ENCODE assay signal across 10 cellular contexts in the genomic region with DNA sequence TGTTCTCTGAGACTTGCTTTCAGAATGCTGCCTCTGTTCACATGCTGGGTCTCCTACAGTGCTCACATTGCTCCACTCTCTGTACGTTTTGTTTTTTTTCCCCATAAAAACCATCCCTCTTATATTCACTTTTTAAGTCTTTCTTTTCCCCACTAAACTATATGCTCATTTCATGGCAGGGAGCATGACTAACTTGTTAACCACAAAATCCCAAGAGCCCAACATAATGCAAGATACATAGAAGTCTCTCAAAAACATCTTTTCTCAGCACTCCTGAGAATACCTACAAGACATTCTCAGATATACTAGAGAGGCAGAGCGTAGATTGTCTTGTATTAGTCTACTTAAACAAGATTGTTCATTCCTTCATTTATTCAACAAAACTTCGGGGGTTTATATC.
DNase-seq lines count a peak whose midpoint lies in the region; ATAC-seq and TF ChIP-seq lines count a peak whose summit lies in the region.
"Had no signal": no experiment of that assay in that cellular context is flagged by ENCODE, and none has a peak within 500 bp of the region (broad histone marks: within the 10 kb centered on the region; RNA-seq: fewer than 3 reads in every experiment).

No MANE protein-coding gene starts in this region.

- CTCF ChIA-PET in HEK293 (lab: Yijun Ruan, JAX), result interaction anchor here (0.7 to 1.1 kb wide), 2 partner anchors 14 to 562 kb away, joined by 3 to 5 read pairs; no protein-coding TSS in a partner anchor
- CTCF ChIA-PET in naive thymus-derived CD4-positive, alpha-beta T cell (lab: Charles Lee), result interaction anchor here (0.9 to 1.7 kb wide), 3 partner anchors 10 to 562 kb away, joined by 3 to 5 read pairs (median 3); no protein-coding TSS in a partner anchor

- DNase-seq in SK-MEL-5 (ENCODE audit: low read depth, low spot score) (peak; percentile 85), NCI-H1694 (lab: John Stamatoyannopoulos, UW) (no peak), dedifferentiated amniotic fluid mesenchymal stem cell (ENCODE audit: extremely low spot score) (no peak), HFFc6 (no peak), H4 (ENCODE audit: low spot score) (no peak)
- DNase-seq in naive thymus-derived CD4-positive, alpha-beta T cell, result no peak
- DNase-seq: DND-41, OCI-M1 had no signal

- peak; percentile 21 for ATAC-seq in GM18873 (IDR thresholded peaks at IDR 0.05; ENCODE audit: low FRiP score, unreplicated experiment)
- ATAC-seq in naive thymus-derived CD4-positive, alpha-beta T cell, result no peak

- H3K27me3 Mint-ChIP-seq in naive thymus-derived CD4-positive, alpha-beta T cell, result peaks cover 0 to 7% (median 3%) of the 10 kb centered on the region in 5 donors
- H3K27me3 Mint-ChIP-seq in HFFc6 (ENCODE audit: insufficient read depth), result peaks cover 15% of the 10 kb centered on the region

- intact Hi-C loops in naive thymus-derived CD4-positive, alpha-beta T cell (cut with micrococcal nuclease), result no loop called here

- H3K9me3 ChIP-seq in HEK293 (ENCODE audit: control insufficient read depth, insufficient read depth, low read depth, low read length), result no peaks in the 10 kb centered on the region
- no peaks in the 10 kb centered on the region for H3K9me3 ChIP-seq in naive thymus-derived CD4-positive, alpha-beta T cell (ENCODE audit: control insufficient read depth in 2 of 3, low read length in 3 of 3)

- in situ Hi-C loops in SK-MEL-5 (cut with HindIII; ENCODE audit: low pct_unique_long_range_greater_than_20kb, low sequenced_read_pairs), result no loop called here

- no peaks in the 10 kb centered on the region for H3K36me3 ChIP-seq in HEK293 (ENCODE audit: control insufficient read depth in 2 of 2, insufficient read depth in 1 of 2, low read length in 2 of 2)
- H3K36me3 ChIP-seq in naive thymus-derived CD4-positive, alpha-beta T cell (ENCODE audit: control insufficient read depth in 2 of 3, insufficient read depth in 3 of 3, low read length in 3 of 3), result no peaks in the 10 kb centered on the region

- peaks cover 0 to 3% (median 0%) of the 10 kb centered on the region in 11 donors for H3K9me3 Mint-ChIP-seq in naive thymus-derived CD4-positive, alpha-beta T cell
- no peaks in the 10 kb centered on the region for H3K9me3 Mint-ChIP-seq in HFFc6

- H3K27ac Mint-ChIP-seq in naive thymus-derived CD4-positive, alpha-beta T cell, result peak overlapping the region in 7 of 9 donors; percentile 3 to 72 (median 28)
- no peak overlapping the region for H3K27ac Mint-ChIP-seq in HFFc6

- no peak overlapping the region for H3K4me3 ChIP-seq in HEK293 (ENCODE audit: low read depth, low read length)
- no peak overlapping the region for H3K4me3 ChIP-seq in naive thymus-derived CD4-positive, alpha-beta T cell (ENCODE audit: low read length)

- peaks cover 11 to 46% (median 33%) of the 10 kb centered on the region in 7 donors for H3K4me1 Mint-ChIP-seq in naive thymus-derived CD4-positive, alpha-beta T cell
- no peaks in the 10 kb centered on the region for H3K4me1 Mint-ChIP-seq in HFFc6 (ENCODE audit: low read depth)

- H3K4me3 Mint-ChIP-seq in naive thymus-derived CD4-positive, alpha-beta T cell, result peak overlapping the region in 2 of 10 donors; percentile 1 to 56
- no peak overlapping the region for H3K4me3 Mint-ChIP-seq in HFFc6

- H3K4me1 ChIP-seq in HEK293 (ENCODE audit: control insufficient read depth, insufficient read depth, low read length), result no peaks in the 10 kb centered on the region
- H3K4me1 ChIP-seq in naive thymus-derived CD4-positive, alpha-beta T cell (ENCODE audit: control insufficient read depth in 2 of 2, insufficient read depth in 2 of 2, low read length in 2 of 2), result peaks cover 5 to 6% of the 10 kb centered on the region in 2 donors

- H3K27ac ChIP-seq in HEK293 (ENCODE audit: extremely low read depth, low read depth, low read length), result no peak overlapping the region
- H3K27ac ChIP-seq in naive thymus-derived CD4-positive, alpha-beta T cell (ENCODE audit: low read depth, low read length), result no peak overlapping the region

- H3K36me3 Mint-ChIP-seq in naive thymus-derived CD4-positive, alpha-beta T cell, result no peaks in the 10 kb centered on the region
- H3K36me3 Mint-ChIP-seq in HFFc6 (ENCODE audit: low read depth), result no peaks in the 10 kb centered on the region

- POLR2A ChIA-PET in HEK293 (lab: Yijun Ruan, JAX), result no interaction called here
- POLR2A ChIA-PET in naive thymus-derived CD4-positive, alpha-beta T cell (lab: Charles Lee), result interaction anchor here (0.6 to 1.7 kb wide), 8 partner anchors 9 to 487 kb away, joined by 3 to 5 read pairs (median 4); partner anchors contain the start of genes CEP57, FAM76B and SESN3

- TF ChIP-seq CTCF in HEK293 (tag by site-specific recombination; IDR thresholded peaks at IDR 0.05) (no peak), HFFc6 (IDR thresholded peaks at IDR 0.05) (no peak)

- no peaks in the 10 kb centered on the region for H3K27me3 ChIP-seq in naive thymus-derived CD4-positive, alpha-beta T cell (ENCODE audit: control insufficient read depth in 2 of 2, insufficient read depth in 2 of 2, low read length in 2 of 2)

TF ChIP-seq in HEK293, 187 proteins besides CTCF, POLR2A, EP300 and RAD21 (continues in another document):
- TF ChIP-seq, protein P1, sequence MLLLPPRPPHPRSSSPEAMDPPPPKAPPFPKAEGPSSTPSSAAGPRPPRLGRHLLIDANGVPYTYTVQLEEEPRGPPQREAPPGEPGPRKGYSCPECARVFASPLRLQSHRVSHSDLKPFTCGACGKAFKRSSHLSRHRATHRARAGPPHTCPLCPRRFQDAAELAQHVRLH (tag by site-specific recombination; IDR thresholded peaks at IDR 0.05), result no peak
- TF ChIP-seq ZNF19 (tag by site-specific recombination; IDR thresholded peaks at IDR 0.05; ENCODE audit: low read depth) (no peak), ZBTB7A (tag by site-specific recombination; IDR thresholded peaks at IDR 0.05; ENCODE audit: low read depth) (no peak), ZNF394 (tag by site-specific recombination; IDR thresholded peaks at IDR 0.05; ENCODE audit: borderline replicate concordance) (no peak), ZNF423 (tag by site-specific recombination; IDR thresholded peaks at IDR 0.05) (no peak), GLI2 (tag by site-specific recombination; IDR thresholded peaks at IDR 0.05; ENCODE audit: borderline replicate concordance, low read depth) (no peak), ZNF302 (tag by site-specific recombination; IDR thresholded peaks at IDR 0.05; ENCODE audit: low read depth) (no peak), ZBTB48 (tag by site-specific recombination; IDR thresholded peaks at IDR 0.05) (no peak), SETDB1 (IDR thresholded peaks at IDR 0.05; ENCODE audit: insufficient read length, low read length) (peak; percentile 28), ZNF449 (tag by site-specific recombination; IDR thresholded peaks at IDR 0.05) (no peak), ZNF311 (tag by site-specific recombination; IDR thresholded peaks at IDR 0.05; ENCODE audit: borderline replicate concordance) (no peak), ZXDB (tag by site-specific recombination; IDR thresholded peaks at IDR 0.05) (no peak), PRDM6 (tag by site-specific recombination; IDR thresholded peaks at IDR 0.05) (0 out of 2 replicates have a peak, but pooled peaks have one; percentile 12)
- TF ChIP-seq, protein P2, sequence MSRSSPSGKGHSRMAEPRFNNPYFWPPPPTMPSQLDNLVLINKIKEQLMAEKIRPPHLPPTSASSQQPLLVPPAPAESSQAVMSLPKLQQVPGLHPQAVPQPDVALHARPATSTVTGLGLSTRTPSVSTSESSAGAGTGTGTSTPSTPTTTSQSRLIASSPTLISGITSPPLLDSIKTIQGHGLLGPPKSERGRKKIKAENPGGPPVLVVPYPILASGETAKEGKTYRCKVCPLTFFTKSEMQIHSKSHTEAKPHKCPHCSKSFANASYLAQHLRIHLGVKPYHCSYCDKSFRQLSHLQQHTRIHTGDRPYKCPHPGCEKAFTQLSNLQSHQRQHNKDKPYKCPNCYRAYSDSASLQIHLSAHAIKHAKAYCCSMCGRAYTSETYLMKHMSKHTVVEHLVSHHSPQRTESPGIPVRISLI (tag by site-specific recombination; IDR thresholded peaks at IDR 0.05), result no peak
- TF ChIP-seq, protein P3, sequence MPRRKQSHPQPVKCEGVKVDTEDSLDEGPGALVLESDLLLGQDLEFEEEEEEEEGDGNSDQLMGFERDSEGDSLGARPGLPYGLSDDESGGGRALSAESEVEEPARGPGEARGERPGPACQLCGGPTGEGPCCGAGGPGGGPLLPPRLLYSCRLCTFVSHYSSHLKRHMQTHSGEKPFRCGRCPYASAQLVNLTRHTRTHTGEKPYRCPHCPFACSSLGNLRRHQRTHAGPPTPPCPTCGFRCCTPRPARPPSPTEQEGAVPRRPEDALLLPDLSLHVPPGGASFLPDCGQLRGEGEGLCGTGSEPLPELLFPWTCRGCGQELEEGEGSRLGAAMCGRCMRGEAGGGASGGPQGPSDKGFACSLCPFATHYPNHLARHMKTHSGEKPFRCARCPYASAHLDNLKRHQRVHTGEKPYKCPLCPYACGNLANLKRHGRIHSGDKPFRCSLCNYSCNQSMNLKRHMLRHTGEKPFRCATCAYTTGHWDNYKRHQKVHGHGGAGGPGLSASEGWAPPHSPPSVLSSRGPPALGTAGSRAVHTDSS (tag by site-specific recombination; IDR thresholded peaks at IDR 0.05), result no peak
